ENCODE assay signal across 15 cellular contexts in the genomic region with DNA sequence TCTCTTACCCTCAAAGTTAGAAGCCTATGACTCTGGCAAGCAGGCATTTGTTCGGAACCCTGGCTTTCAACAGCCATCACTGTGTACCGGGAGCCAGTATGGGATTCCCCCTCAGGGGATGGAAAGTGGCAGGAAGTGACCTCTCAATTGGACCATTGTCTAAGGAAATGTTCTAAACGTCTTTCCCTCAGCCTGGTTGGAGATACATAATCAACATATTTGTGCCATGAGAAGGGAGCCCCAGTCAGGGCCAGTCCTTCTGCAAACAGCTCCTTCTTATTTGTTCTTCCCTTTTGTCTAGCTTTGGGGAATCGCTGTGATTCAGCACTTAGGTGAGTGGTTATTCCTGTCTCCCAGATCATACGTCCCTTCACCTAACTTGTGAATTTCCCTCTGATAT.
DNase-seq lines count a peak whose midpoint lies in the region; ATAC-seq and TF ChIP-seq lines count a peak whose summit lies in the region.
"Had no signal": no experiment of that assay in that cellular context is flagged by ENCODE, and none has a peak within 500 bp of the region (broad histone marks: within the 10 kb centered on the region; RNA-seq: fewer than 3 reads in every experiment).

No MANE protein-coding gene starts in this region.

- dilution Hi-C loops in mammary epithelial cell (cut with HindIII; ENCODE audit: low sequenced_read_pairs): no loop called here

- H3K9me3 ChIP-seq in mammary epithelial cell (replicated peaks; ENCODE audit: insufficient read depth, low read length) (no peaks in the 10 kb centered on the region), SJSA1 (replicated peaks) (no peaks in the 10 kb centered on the region; the same call in 1 of the 2 replicates)
- H3K9me3 ChIP-seq: colonic mucosa, prostate gland, tibial nerve had no signal

- H3K27ac Mint-ChIP-seq in MCF 10A (ENCODE audit: low read depth, unreplicated experiment): no peak overlapping the region

- 0% methylated on average over 5 of the region's 5 CpGs for WGBS in mammary epithelial cell (ENCODE audit: low coverage, missing lambda C conversion rate)

- POLR2A ChIA-PET in MCF 10A (lab: Yijun Ruan, JAX): no interaction called here

- intact Hi-C loops in mammary epithelial cell (cut with micrococcal nuclease): no loop called here
- intact Hi-C loops in MCF 10A (cut with micrococcal nuclease): no loop called here
- intact Hi-C loops in sciatic nerve (cut with DNase I): no loop called here

- no peaks in the 10 kb centered on the region for H3K36me3 ChIP-seq in mammary epithelial cell (ENCODE audit: insufficient read depth, low read length)
- H3K36me3 ChIP-seq in SJSA1: no peaks in the 10 kb centered on the region
- H3K36me3 ChIP-seq: colonic mucosa, prostate gland, tibial nerve had no signal

- BruUV-seq in mammary epithelial cell (replicated peaks; lab: Mats Ljungman, UMichigan) (no TSS peak), MCF 10A (replicated peaks; lab: Mats Ljungman, UMichigan) (no TSS peak)

- H3K4me1 ChIP-seq in mammary epithelial cell (ENCODE audit: insufficient read depth, low read length): peaks cover 22% of the 10 kb centered on the region
- H3K4me1 ChIP-seq in SJSA1 (replicated peaks): peaks cover 47% of the 10 kb centered on the region
- H3K4me1 ChIP-seq: colonic mucosa, prostate gland had no signal

- H3K4me3 Mint-ChIP-seq in MCF 10A (ENCODE audit: unreplicated experiment): no peak overlapping the region

- in situ Hi-C loops in mammary epithelial cell (cut with MboI; ENCODE audit: low sequenced_read_pairs in 2 of 2): no loop called here

- TF ChIP-seq CTCF in mammary epithelial cell (conservative IDR thresholded peaks at IDR 0.05 in 1 of 2, IDR thresholded peaks at IDR 0.05 in 1 of 2; ENCODE audit: extremely low read depth in 1 of 2, insufficient read depth in 1 of 2, low read depth in 1 of 2, low read length in 2 of 2): no peak
- no peak for TF ChIP-seq CTCF in MCF 10A (IDR thresholded peaks at IDR 0.05; ENCODE audit: unreplicated experiment)

- peaks cover 7% of the 10 kb centered on the region for H3K9me3 Mint-ChIP-seq in MCF 10A (ENCODE audit: unreplicated experiment)

- H2AFZ ChIP-seq in mammary epithelial cell (ENCODE audit: low read depth, low read length): peak overlapping the region; percentile 10

- H4K20me1 ChIP-seq in mammary epithelial cell (ENCODE audit: insufficient read depth, low read length): no peaks in the 10 kb centered on the region

- H3K4me3 ChIP-seq in mammary epithelial cell (replicated peaks in 1 of 3; ENCODE audit: insufficient read depth in 1 of 3, low read depth in 2 of 3, low read length in 3 of 3) (no peak overlapping the region), SJSA1 (no peak overlapping the region)
- H3K4me3 ChIP-seq: colonic mucosa, prostate gland, tibial nerve had no signal

- H3K27ac ChIP-seq in mammary epithelial cell (ENCODE audit: insufficient read depth, low read depth, low read length) (peak overlapping the region; percentile 50), SJSA1 (peak overlapping the region; percentile 75), epithelial cell of prostate (peak overlapping the region; percentile 63)
- H3K27ac ChIP-seq: colonic mucosa, HL-60, prostate gland had no signal

- peaks cover 20% of the 10 kb centered on the region for H3K27me3 Mint-ChIP-seq in MCF 10A (ENCODE audit: insufficient read depth, unreplicated experiment)

- H3K9ac ChIP-seq in mammary epithelial cell (ENCODE audit: insufficient read depth, low read length): no peak overlapping the region

- H3K27me3 ChIP-seq in mammary epithelial cell (ENCODE audit: insufficient read depth, low read length): no peaks in the 10 kb centered on the region
- H3K27me3 ChIP-seq in SJSA1 (replicated peaks): no peaks in the 10 kb centered on the region
- H3K27me3 ChIP-seq: colonic mucosa, tibial nerve had no signal

- CTCF ChIA-PET in mammary epithelial cell (lab: Charles Lee; ENCODE audit: low non-redundant PET) (no interaction called here), MCF 10A (lab: Yijun Ruan, JAX) (no interaction called here)

- H3K4me1 Mint-ChIP-seq in MCF 10A (ENCODE audit: insufficient read depth, unreplicated experiment): no peaks in the 10 kb centered on the region

- peak; percentile 80 for ATAC-seq in sciatic nerve

- peak; percentile 97 for DNase-seq in mammary epithelial cell
- no peak for DNase-seq in MCF 10A (ENCODE audit: unreplicated experiment)
- peak; percentile 87 to 88 for DNase-seq in SJSA1 (ENCODE audit: low read depth in 1 of 2, low spot score in 2 of 2)
- DNase-seq in epithelial cell of prostate (ENCODE audit: low read depth, low spot score): peak; percentile 78
- no peak for DNase-seq in sciatic nerve (ENCODE audit: low spot score)
- DNase-seq in mesenteric fat pad (ENCODE audit: low spot score): no peak
- no peak for DNase-seq in HK-2 (ENCODE audit: unreplicated experiment)
- no peak for DNase-seq in activated effector memory CD4-positive, alpha-beta T cell treated with anti-CD3 and anti-CD28 coated beads, Interleukin-2, amount 50 U/mL, for 16 hours
- DNase-seq: activated naive CD4-positive, alpha-beta T cell; colonic mucosa; NCI-H2227 treated with DMSO at 0.1 percent for 48 hours; stimulated activated CD8-positive, alpha-beta memory T cell treated with anti-CD3 and anti-CD28 coated beads, Interleukin-4, amount 100 ng/mL, for 48 hours had no signal

- H3K79me2 ChIP-seq in mammary epithelial cell (ENCODE audit: insufficient read depth, low read length): no peaks in the 10 kb centered on the region

- peak overlapping the region; percentile 40 for H3K4me2 ChIP-seq in mammary epithelial cell (ENCODE audit: insufficient read depth, low read depth, low read length)

- no peaks in the 10 kb centered on the region for H3K36me3 Mint-ChIP-seq in MCF 10A (ENCODE audit: insufficient read depth, unreplicated experiment)

Comparison
In these comparisons a context has a peak if more than half of its experiments do, and no peak if none do; other contexts are left out.
1. DNase-seq: peak in mammary epithelial cell (single experiment), SJSA1 (2 of 2) and epithelial cell of prostate (single experiment); none in MCF 10A (single experiment), sciatic nerve (single experiment), mesenteric fat pad (single experiment), HK-2 (single experiment) and activated effector memory CD4-positive, alpha-beta T cell treated with anti-CD3 and anti-CD28 coated beads, Interleukin-2, amount 50 U/mL, for 16 hours (single experiment).
2. Peak in every context shown above with its lines, with median percentiles within 50 percentile points of each other: H3K27ac ChIP-seq.